37 cellular contexts compared by ENCODE assay signal in genomic region chr1:33372162-33372561, GRCh38. TPM values are rescaled to one million over a fixed set of nuclear protein-coding genes. Genes with fewer than 3 reads are reported as not detected.
"Had no signal": no experiment of that assay in that cellular context is flagged by ENCODE, and none has a peak within 500 bp of the region (broad histone marks: within the 10 kb centered on the region; RNA-seq: fewer than 3 reads in every experiment).

No MANE protein-coding gene starts in this region.

- H3K27ac ChIP-seq: adrenal gland, body of pancreas, brain microvascular endothelial cell, breast epithelium, VCaP had no signal

- H3K9me3 ChIP-seq: adrenal gland, body of pancreas, breast epithelium had no signal

- H3K27me3 ChIP-seq: adrenal gland, body of pancreas, brain microvascular endothelial cell, breast epithelium had no signal

- DNase-seq: activated B cell treated with CpG ODN at 0.5 μM for 24 hours; activated CD4-positive, alpha-beta memory T cell treated with anti-CD3 and anti-CD28 coated beads for 36 hours; activated CD4-positive, alpha-beta T cell treated with anti-CD3 and anti-CD28 coated beads for 4 hours; activated CD4-positive, alpha-beta T cell treated with anti-CD3 and anti-CD28 coated beads, Interleukin-2, amount 10 ng/mL, durations not matched to agents 24 days and 14 days; activated CD4-positive, alpha-beta T cell treated with anti-CD3 and anti-CD28 coated beads, Interleukin-2, amount 50 U/mL, for 1 hour; activated CD4-positive, alpha-beta T cell treated with anti-CD3 and anti-CD28 coated beads, Interleukin-2, amount 50 U/mL, for 4 hours; activated CD4-positive, CD25-positive, alpha-beta regulatory T cell treated with anti-CD3 and anti-CD28 coated beads, Interleukin-2, amount 50 U/mL, for 72 hours; activated CD8-positive, alpha-beta memory T cell treated with anti-CD3 and anti-CD28 coated beads, Interleukin-2, amount 50 U/mL, for 4 hours; activated CD8-positive, alpha-beta T cell treated with anti-CD3 and anti-CD28 coated beads for 36 hours; activated effector memory CD4-positive, alpha-beta T cell treated with anti-CD3 and anti-CD28 coated beads, Interleukin-2, amount 50 U/mL, for 16 hours; activated gamma-delta T cell treated with Interleukin-2 at 50 U/mL for 16 hours; activated naive CD4-positive, alpha-beta T cell; activated naive CD4-positive, alpha-beta T cell treated with anti-CD3 and anti-CD28 coated beads for 36 hours; activated naive CD4-positive, alpha-beta T cell treated with anti-CD3 and anti-CD28 coated beads, Interleukin-2, amount 50 U/mL, for 16 hours; activated naive CD8-positive, alpha-beta T cell treated with anti-CD3 and anti-CD28 coated beads for 36 hours; activated T-cell treated with anti-CD3 and anti-CD28 coated beads for 4 hours; activated T-cell treated with anti-CD3 and anti-CD28 coated beads, Interleukin-2, amount 50 U/mL, for 1 hour; activated T-cell treated with anti-CD3 and anti-CD28 coated beads, Interleukin-2, amount 50 U/mL, for 4 hours; activated T-cell treated with anti-CD3 and anti-CD28 coated beads, Interleukin-2, amount 50 U/mL, for 72 hours; adrenal gland; amniotic stem cell; aorta; body of pancreas; brain microvascular endothelial cell; central memory CD4-positive, alpha-beta T cell; T-helper 1 cell; T-helper 2 cell; T-helper 9 cell had no signal

- H3K36me3 ChIP-seq: breast epithelium had no signal

- ATAC-seq: activated CD8-positive, alpha-beta T cell treated with anti-CD3 and anti-CD28 coated beads for 36 hours; activated naive CD4-positive, alpha-beta T cell treated with anti-CD3 and anti-CD28 coated beads, Interleukin-2, amount 50 U/mL, for 72 hours; activated T-cell treated with anti-CD3 and anti-CD28 coated beads, Interleukin-2, amount 50 U/mL, for 4 hours; activated T-cell treated with anti-CD3 and anti-CD28 coated beads, Interleukin-2, amount 50 U/mL, for 72 hours; activated T-helper 17 cell treated with anti-CD3 and anti-CD28 coated beads, Interleukin-2, amount 50 U/mL, for 72 hours; body of pancreas had no signal

- H3K4me3 ChIP-seq: adrenal gland, body of pancreas, breast epithelium had no signal

RNA-seq across cellular contexts. Expression of gene A3GALT2, which starts 51.3 kb away (rescaled TPM):
- total RNA-seq: activated B cell treated with CpG ODN at 0.5 μM for 24 hours; activated CD4-positive, alpha-beta memory T cell treated with anti-CD3 and anti-CD28 coated beads for 36 hours; activated CD4-positive, alpha-beta T cell treated with anti-CD3 and anti-CD28 coated beads, Interleukin-2, amount 10 ng/mL, durations not matched to agents 24 days and 14 days; activated CD8-positive, alpha-beta memory T cell treated with anti-CD3 and anti-CD28 coated beads for 36 hours; activated CD8-positive, alpha-beta T cell treated with anti-CD3 and anti-CD28 coated beads for 36 hours; activated naive CD4-positive, alpha-beta T cell treated with anti-CD3 and anti-CD28 coated beads for 36 hours; activated naive CD4-positive, alpha-beta T cell treated with anti-CD3 and anti-CD28 coated beads, Interleukin-2, amount 50 U/mL, for 72 hours; activated naive CD8-positive, alpha-beta T cell treated with anti-CD3 and anti-CD28 coated beads for 36 hours; activated T-cell treated with anti-CD3 and anti-CD28 coated beads, Interleukin-2, amount 50 U/mL, for 72 hours; activated T-helper 1 cell treated with anti-CD3 and anti-CD28 coated beads, Interleukin-12 subunit alpha, Interleukin-12 subunit beta, Interleukin-2, Interleukin-4 antibody, amounts not matched to agents 30 ng/mL and 10 ng/mL and 1 ng/mL, durations not matched to agents 14 hours and 24 hours and 36 hours; activated T-helper 17 cell treated with anti-CD3 and anti-CD28 coated beads, Interleukin-2, amount 50 U/mL, for 72 hours; astrocyte; body of pancreas; breast epithelium; cardiac septum; cerebellum had no signal
- polyA plus RNA-seq: aorta had no signal
